ENCODE assay signal across 8 cellular contexts in the genomic region with DNA sequence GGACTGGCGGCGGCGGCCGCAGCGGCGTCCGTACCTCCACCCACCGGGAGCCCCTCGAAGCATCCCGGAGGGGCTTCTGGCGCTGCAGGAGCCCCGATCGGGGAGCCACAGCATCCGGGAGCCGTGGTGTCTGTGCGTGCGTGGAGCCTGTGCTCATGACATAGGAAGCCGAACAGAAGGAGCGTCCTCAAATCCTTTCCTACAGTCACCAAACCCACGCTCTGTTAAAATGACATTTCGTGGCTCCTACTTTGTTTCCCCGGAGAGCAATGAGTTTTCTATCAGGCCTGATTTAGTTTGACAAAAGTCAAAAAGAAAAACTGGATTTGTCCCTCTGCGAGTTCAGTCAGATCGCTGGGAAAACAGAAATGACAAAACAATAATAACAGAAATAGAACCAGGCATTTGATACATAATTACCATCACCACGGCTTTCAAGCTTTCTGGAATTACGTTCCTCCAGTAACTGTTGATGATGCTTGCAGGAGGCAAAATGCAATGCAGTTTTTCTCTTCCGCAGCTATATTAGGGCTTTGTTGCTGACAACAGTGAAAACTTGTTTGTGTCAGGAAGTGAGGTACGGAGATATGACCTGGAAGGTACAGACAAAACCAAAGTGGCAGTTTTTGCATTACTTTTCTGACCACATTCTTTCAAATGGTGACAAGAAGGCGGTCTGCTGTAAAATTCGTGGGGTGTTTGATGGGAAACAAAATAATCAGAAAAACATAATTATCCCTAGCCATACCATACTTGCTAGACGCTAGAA.
DNase-seq lines count a peak whose midpoint lies in the region; ATAC-seq and TF ChIP-seq lines count a peak whose summit lies in the region.

No MANE protein-coding gene starts in this region.

- intact Hi-C loops in Right ventricle myocardium inferior (cut with DNase I) = loop anchor here (2.0 to 5.0 kb wide), 5 partner anchors 179 to 319 kb away; a partner anchor contains a TSS
- intact Hi-C loops in cardiac septum (cut with DNase I) = loop anchor here (5.0 to 10.0 kb wide), 3 partner anchors 124 to 214 kb away; no protein-coding TSS in a partner anchor
- intact Hi-C loops in dorsolateral prefrontal cortex (cut with DNase I) = loop anchor here (2.0 to 10.0 kb wide), 8 partner anchors 36 to 404 kb away; a partner anchor contains a TSS
- intact Hi-C loops in mucosa of descending colon (cut with DNase I, micrococcal nuclease) = no loop called here

- H3K36me3 ChIP-seq in mucosa of descending colon (ENCODE audit: low read depth) = no peaks in the 10 kb centered on the region

- H3K4me3 ChIP-seq in dorsolateral prefrontal cortex (peak overlapping the region; percentile 66 to 100 (median 99)), mucosa of descending colon (peak overlapping the region; percentile 69)

- peaks cover 17% of the 10 kb centered on the region for H3K4me1 ChIP-seq in mucosa of descending colon (ENCODE audit: low read depth)

- H3K27me3 ChIP-seq in dorsolateral prefrontal cortex = no peaks in the 10 kb centered on the region

- ATAC-seq in Right ventricle myocardium inferior = no peak
- no peak for ATAC-seq in mucosa of descending colon
- ATAC-seq in GM18858 (IDR thresholded peaks at IDR 0.05; ENCODE audit: unreplicated experiment) = no peak
- no peak for ATAC-seq in GM19397 (IDR thresholded peaks at IDR 0.05; ENCODE audit: unreplicated experiment)

- TF ChIP-seq CTCF in dorsolateral prefrontal cortex (IDR thresholded peaks at IDR 0.05 in 54 of 56, conservative IDR thresholded peaks at IDR 0.05 in 2 of 56; ENCODE audit: low read depth in 1 of 56, partially characterized antibody in 56 of 56) = peak in 9 of 56 donors; percentile 2 to 25 (median 4)
- TF ChIP-seq CTCF in mucosa of descending colon (IDR thresholded peaks at IDR 0.05) = no peak

- DNase-seq in Right ventricle myocardium inferior (ENCODE audit: missing footprints) (peak; percentile 81), cardiac septum (ENCODE audit: low spot score) (no peak), RPMI7951 (ENCODE audit: low read depth) (peak; percentile 35), dorsolateral prefrontal cortex (peak in 1 of 10 donors; percentile 54), mucosa of descending colon (peak; percentile 27 to 80 (median 69)), DMS114 treated with DMSO at 0.1 percent for 48 hours (lab: John Stamatoyannopoulos, UW; ENCODE audit: unreplicated experiment) (no peak)

- no peaks in the 10 kb centered on the region for H3K9me3 ChIP-seq in mucosa of descending colon

- H3K27ac ChIP-seq in dorsolateral prefrontal cortex = peak overlapping the region; percentile 96 to 100 (median 100)

Comparison
In these comparisons a context has a peak if more than half of its experiments do, and no peak if none do; other contexts are left out.
1. DNase-seq: peak in Right ventricle myocardium inferior (single experiment), RPMI7951 (single experiment) and mucosa of descending colon (3 of 3); none in cardiac septum (single experiment) and DMS114 treated with DMSO at 0.1 percent for 48 hours (single experiment).
2. intact Hi-C loops: an anchor here in Right ventricle myocardium inferior (2.0 to 5.0 kb wide), cardiac septum (5.0 to 10.0 kb wide) and dorsolateral prefrontal cortex (2.0 to 10.0 kb wide); none called in mucosa of descending colon.